Comparison of ENCODE assay signal across 9 cellular contexts in genomic region chr6:44735631-44735963, GRCh38.
DNase-seq lines count a peak whose midpoint lies in the region; ATAC-seq and TF ChIP-seq lines count a peak whose summit lies in the region.
"Had no signal": no experiment of that assay in that cellular context is flagged by ENCODE, and none has a peak within 500 bp of the region (broad histone marks: within the 10 kb centered on the region; RNA-seq: fewer than 3 reads in every experiment).

No MANE protein-coding gene starts in this region.

- no peaks in the 10 kb centered on the region for H3K4me1 Mint-ChIP-seq in immature natural killer cell

- H3K4me3 Mint-ChIP-seq in immature natural killer cell, result no peak overlapping the region
- H3K4me3 Mint-ChIP-seq: activated naive CD8-positive, alpha-beta T cell treated with anti-CD3 and anti-CD28 coated beads, Interleukin-2, amount 10 ng/mL, durations not matched to agents 7 days and 5 days had no signal

- intact Hi-C loops in mucosa of descending colon (cut with DNase I, micrococcal nuclease), result no loop called here

- H3K4me3 ChIP-seq in fibroblast of pulmonary artery (replicated peaks; ENCODE audit: low read depth, low read length) (no peak overlapping the region), mucosa of descending colon (no peak overlapping the region)

- TF ChIP-seq CTCF in fibroblast of pulmonary artery (IDR thresholded peaks at IDR 0.05; ENCODE audit: low read length, missing control alignments) (no peak), mucosa of descending colon (IDR thresholded peaks at IDR 0.05) (no peak)

- peak; percentile 75 for DNase-seq in ELR (ENCODE audit: low read depth)
- DNase-seq in fibroblast of pulmonary artery (ENCODE audit: low read depth), result peak; percentile 60
- DNase-seq in mucosa of descending colon, result no peak
- DNase-seq in NCI-H748 treated with DMSO at 0.1 percent for 48 hours (lab: John Stamatoyannopoulos, UW), result no peak
- DNase-seq in immature natural killer cell, result no peak
- DNase-seq in effector CD4-positive, alpha-beta T cell, result no peak
- DNase-seq: activated naive CD8-positive, alpha-beta T cell treated with anti-CD3 and anti-CD28 coated beads, Interleukin-2, amount 10 ng/mL, durations not matched to agents 7 days and 5 days had no signal

- no peaks in the 10 kb centered on the region for H3K27me3 Mint-ChIP-seq in immature natural killer cell (ENCODE audit: low read depth in 3 of 3)
- H3K27me3 Mint-ChIP-seq: activated naive CD8-positive, alpha-beta T cell treated with anti-CD3 and anti-CD28 coated beads, Interleukin-2, amount 10 ng/mL, durations not matched to agents 7 days and 5 days had no signal

- no peaks in the 10 kb centered on the region for H3K36me3 Mint-ChIP-seq in immature natural killer cell
- H3K36me3 Mint-ChIP-seq: activated naive CD8-positive, alpha-beta T cell treated with anti-CD3 and anti-CD28 coated beads, Interleukin-2, amount 10 ng/mL, durations not matched to agents 7 days and 5 days had no signal

- H3K4me1 ChIP-seq in mucosa of descending colon (ENCODE audit: low read depth), result peaks cover 9% of the 10 kb centered on the region

- ATAC-seq in GM19395 (IDR thresholded peaks at IDR 0.05; ENCODE audit: unreplicated experiment) (peak; percentile 47), HG03571 (IDR thresholded peaks at IDR 0.05; ENCODE audit: unreplicated experiment) (peak; percentile 46), mucosa of descending colon (no peak)

- H3K9me3 Mint-ChIP-seq in immature natural killer cell, result no peaks in the 10 kb centered on the region
- H3K9me3 Mint-ChIP-seq: activated naive CD8-positive, alpha-beta T cell treated with anti-CD3 and anti-CD28 coated beads, Interleukin-2, amount 10 ng/mL, durations not matched to agents 7 days and 5 days had no signal

- no peaks in the 10 kb centered on the region for H3K9me3 ChIP-seq in mucosa of descending colon

- peak overlapping the region in 1 of 6 donors; percentile 4 for H3K27ac Mint-ChIP-seq in immature natural killer cell
- H3K27ac Mint-ChIP-seq: activated naive CD8-positive, alpha-beta T cell treated with anti-CD3 and anti-CD28 coated beads, Interleukin-2, amount 10 ng/mL, durations not matched to agents 7 days and 5 days had no signal

- H3K36me3 ChIP-seq in mucosa of descending colon (ENCODE audit: low read depth), result no peaks in the 10 kb centered on the region

Comparison
In these comparisons a context has a peak if more than half of its experiments do, and no peak if none do; other contexts are left out.
1. DNase-seq: peak in ELR (single experiment) and fibroblast of pulmonary artery (single experiment); none in mucosa of descending colon (0 of 3), NCI-H748 treated with DMSO at 0.1 percent for 48 hours (single experiment), immature natural killer cell (0 of 3) and effector CD4-positive, alpha-beta T cell (single experiment).